ENCODE assay signal across 12 cellular contexts in genomic region chr10:59817806-59818205, GRCh38.
DNase-seq lines count a peak whose midpoint lies in the region; ATAC-seq, FAIRE-seq and TF ChIP-seq lines count a peak whose summit lies in the region.
"Had no signal": no experiment of that assay in that cellular context is flagged by ENCODE, and none has a peak within 500 bp of the region (broad histone marks: within the 10 kb centered on the region; RNA-seq: fewer than 3 reads in every experiment).

No MANE protein-coding gene starts in this region.

- POLR2A ChIA-PET in K562 (lab: Yijun Ruan, JAX), result no interaction called here

- no TSS peak for BruUV-seq in K562 (replicated peaks; lab: Mats Ljungman, UMichigan)

- FAIRE-seq in K562 (lab: Jason Lieb, UNC) (no peak), D721Med (lab: Jason Lieb, UNC) (no peak)

- no peak for TF ChIP-seq EP300 in K562 (IDR thresholded peaks at IDR 0.05; ENCODE audit: low read length)

- H3K27me3 ChIP-seq in left ventricle myocardium inferior (ENCODE audit: low read depth) (no peaks in the 10 kb centered on the region), K562 (ENCODE audit: control insufficient read depth in 2 of 2, insufficient read depth in 2 of 2, low read length in 2 of 2) (no peaks in the 10 kb centered on the region), lung (ENCODE audit: control insufficient read depth, insufficient read depth) (no peaks in the 10 kb centered on the region)
- H3K27me3 ChIP-seq: tibial nerve had no signal

- H3K27ac ChIP-seq in left ventricle myocardium inferior (replicated peaks) (no peak overlapping the region), K562 (ENCODE audit: extremely low read depth, low read depth, low read length) (no peak overlapping the region), lung (ENCODE audit: low read depth in 1 of 2, low read length in 1 of 2) (no peak overlapping the region)
- H3K27ac ChIP-seq: tibial nerve had no signal

- no peak for TF ChIP-seq CTCF in left ventricle myocardium inferior (IDR thresholded peaks at IDR 0.05; ENCODE audit: borderline replicate concordance)
- TF ChIP-seq CTCF in K562 (IDR thresholded peaks at IDR 0.05 in 2 of 3, conservative IDR thresholded peaks at IDR 0.05 in 1 of 3; ENCODE audit: insufficient read depth in 2 of 3, low read depth in 1 of 3, low read length in 3 of 3), result no peak
- TF ChIP-seq CTCF in lung (IDR thresholded peaks at IDR 0.05; ENCODE audit: control extremely low read depth, extremely low read depth), result no peak
- TF ChIP-seq CTCF in D721Med (IDR thresholded peaks at IDR 0.05; ENCODE audit: insufficient read depth, missing control alignments), result no peak

- ATAC-seq in left ventricle myocardium superior, result peak; percentile 45
- ATAC-seq in K562, result no peak
- ATAC-seq in lung (ENCODE audit: insufficient read depth, low FRiP score), result peak; percentile 22

- in situ Hi-C loops in K562 (cut with MboI), result loop anchor here (25.0 kb wide), 2 partner anchors 856 to 1031 kb away; no protein-coding TSS in a partner anchor

- DNase-seq in left ventricle myocardium superior (no peak), left ventricle myocardium inferior (no peak), K562 (ENCODE audit: extremely low read depth in 1 of 4, low spot score in 3 of 4) (no peak), lung (ENCODE audit: low spot score) (no peak), D721Med (ENCODE audit: insufficient read length, low spot score) (no peak), GM19238 (ENCODE audit: insufficient read length, low spot score) (no peak), SW 1271 (lab: John Stamatoyannopoulos, UW) (no peak)
- DNase-seq in stimulated activated naive CD4-positive, alpha-beta T cell treated with Interleukin-2 at 50 U/mL for 16 hours (lab: John Stamatoyannopoulos, UW), result no peak
- DNase-seq: activated CD4-positive, CD25-positive, alpha-beta regulatory T cell; effector memory CD4-positive, alpha-beta T cell; NCI-H1694 treated with DMSO at 0.1 percent for 48 hours had no signal

- no peak for TF ChIP-seq POLR2A in K562 (conservative IDR thresholded peaks at IDR 0.05)

- H3K4me3 ChIP-seq in left ventricle myocardium inferior (no peak overlapping the region), K562 (no peak overlapping the region), lung (no peak overlapping the region)
- H3K4me3 ChIP-seq: tibial nerve had no signal

- intact Hi-C loops in left ventricle myocardium superior (cut with micrococcal nuclease), result no loop called here
- intact Hi-C loops in left ventricle myocardium inferior (cut with micrococcal nuclease), result no loop called here
- intact Hi-C loops in K562 (cut with micrococcal nuclease), result no loop called here

- 84% methylated on average over 5 of the region's 5 CpGs for WGBS in K562 (ENCODE audit: insufficient coverage, low coverage, missing lambda C conversion rate)
- WGBS in lung, 2 donors, result 50 to 76% methylated on average over 5 of the region's 5 CpGs

- H4K20me1 ChIP-seq in K562 (replicated peaks; ENCODE audit: control insufficient read depth, insufficient read depth, low read length), result no peaks in the 10 kb centered on the region

- peaks cover 50% of the 10 kb centered on the region for H3K4me1 ChIP-seq in left ventricle myocardium inferior
- no peaks in the 10 kb centered on the region for H3K4me1 ChIP-seq in K562 (replicated peaks in 1 of 2; ENCODE audit: control insufficient read depth in 2 of 2, insufficient read depth in 2 of 2, low read length in 2 of 2)
- H3K4me1 ChIP-seq in lung (ENCODE audit: control insufficient read depth in 2 of 2, insufficient read depth in 2 of 2, low read length in 2 of 2), result peaks cover 5 to 21% of the 10 kb centered on the region in 2 donors

- no peak overlapping the region for H3K4me2 ChIP-seq in K562 (ENCODE audit: insufficient read depth, low read length)

- TF ChIP-seq RAD21 in K562 (CRISPR knock-in tag; conservative IDR thresholded peaks at IDR 0.05 in 1 of 2, IDR thresholded peaks at IDR 0.05 in 1 of 2), result no peak

- no peak overlapping the region for H2AFZ ChIP-seq in K562 (ENCODE audit: low read depth, low read length)

- peaks cover 11% of the 10 kb centered on the region for H3K36me3 ChIP-seq in left ventricle myocardium inferior
- H3K36me3 ChIP-seq in K562 (ENCODE audit: control insufficient read depth, insufficient read depth, low read length), result peaks cover 20% of the 10 kb centered on the region; the same call in 2 of the 3 replicates
- H3K36me3 ChIP-seq in lung (ENCODE audit: control insufficient read depth in 2 of 2, insufficient read depth in 2 of 2, low read length in 2 of 2), result peaks cover 0 to 2% of the 10 kb centered on the region in 2 donors

- H3K9me1 ChIP-seq in K562 (ENCODE audit: control insufficient read depth, insufficient read depth, low read length), result no peaks in the 10 kb centered on the region

- no peak overlapping the region for H3K9ac ChIP-seq in K562 (ENCODE audit: insufficient read depth in 1 of 2, low read depth in 2 of 2, low read length in 2 of 2)

- no peaks in the 10 kb centered on the region for H3K9me3 ChIP-seq in left ventricle myocardium inferior (replicated peaks)
- no peaks in the 10 kb centered on the region for H3K9me3 ChIP-seq in K562 (replicated peaks; ENCODE audit: control insufficient read depth, insufficient read depth, low read depth, low read length)
- H3K9me3 ChIP-seq in lung (ENCODE audit: control insufficient read depth in 2 of 2, insufficient read depth in 1 of 2, low read length in 1 of 2), result no peaks in the 10 kb centered on the region
- H3K9me3 ChIP-seq: tibial nerve had no signal

- CTCF ChIA-PET in K562 (lab: Yijun Ruan, JAX; ENCODE audit: low intra/inter-chr PET ratio), result no interaction called here

- H3K79me2 ChIP-seq in K562 (ENCODE audit: control insufficient read depth, insufficient read depth, low read length), result no peaks in the 10 kb centered on the region

TF ChIP-seq in K562, 482 proteins besides CTCF, POLR2A, EP300 and RAD21:
- TF ChIP-seq FOSL1 (tag; conservative IDR thresholded peaks at IDR 0.05), result peak; percentile 37
- TF ChIP-seq RFX1 (IDR thresholded peaks at IDR 0.05), result peak; percentile 34; the same call in 1 of the 2 replicates
- TF ChIP-seq U2AF2 (optimal IDR thresholded peaks at IDR 0.05; ENCODE audit: low read depth, low read length), result no peak
- TF ChIP-seq IRF2 (CRISPR knock-in tag; IDR thresholded peaks at IDR 0.05), result no peak
- TF ChIP-seq ZNF644 (tag; IDR thresholded peaks at IDR 0.05; ENCODE audit: low read depth), result no peak
